1 cellular context compared by ENCODE assay signal in genomic region chr11:69918231-69918937, GRCh38.
TF ChIP-seq lines count a peak whose summit lies in the region.

No MANE protein-coding gene starts in this region.

TF ChIP-seq in WTC11, 78 proteins besides CTCF, POLR2A, EP300 and RAD21 (continued from another document):
- TF ChIP-seq ATF3 (CRISPR knock-in tag; conservative IDR thresholded peaks at IDR 0.05) (no peak), GTF2I (CRISPR knock-in tag; conservative IDR thresholded peaks at IDR 0.05) (no peak), PRDM15 (CRISPR knock-in tag; IDR thresholded peaks at IDR 0.05) (0 out of 2 replicates have a peak, but pooled peaks have one; percentile 35), USF1 (CRISPR knock-in tag; IDR thresholded peaks at IDR 0.05) (no peak)
